In the genomic region with DNA sequence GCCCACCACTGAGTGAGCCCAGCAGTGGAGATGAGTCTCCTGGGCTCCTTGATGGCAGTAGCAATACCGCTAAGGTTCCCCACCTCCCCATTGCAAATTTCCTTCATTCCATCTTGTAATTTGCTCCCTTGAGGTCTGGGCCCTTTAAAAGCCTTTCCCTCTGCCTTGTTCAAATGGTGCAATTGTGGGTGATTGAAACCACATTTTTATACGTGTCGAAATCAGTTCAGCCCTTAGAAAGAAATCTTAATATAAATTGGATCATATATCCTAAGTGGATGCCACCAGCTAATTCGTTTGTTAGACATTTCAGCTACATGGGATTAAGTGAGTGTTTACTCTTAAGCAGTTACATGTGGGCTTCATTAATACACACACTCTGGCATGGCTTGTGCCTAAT, we compare ENCODE assay signal across 27 cellular contexts.
"Had no signal": no experiment of that assay in that cellular context is flagged by ENCODE, and none has a peak within 500 bp of the region (broad histone marks: within the 10 kb centered on the region; RNA-seq: fewer than 3 reads in every experiment).

No MANE protein-coding gene starts in this region.

- H3K27me3 ChIP-seq: body of pancreas, SJSA1 had no signal

- H3K4me1 ChIP-seq: adrenal gland, body of pancreas, breast epithelium had no signal

- H3K9ac ChIP-seq: KMS-11, SK-N-SH had no signal

- H3K4me2 ChIP-seq: KMS-11, SK-N-SH had no signal

- H3K36me3 ChIP-seq: adrenal gland, breast epithelium, SJSA1 had no signal

- H3K9me3 ChIP-seq: adrenal gland, body of pancreas, breast epithelium, SJSA1, SK-N-SH had no signal

- H3K27ac ChIP-seq: adrenal gland, body of pancreas, breast epithelium, KMS-11, SJSA1 had no signal

- H3K4me3 ChIP-seq: adrenal gland, body of pancreas, breast epithelium, SJSA1 had no signal

- DNase-seq: activated CD4-positive, alpha-beta T cell treated with anti-CD3 and anti-CD28 coated beads, Interleukin-2, amount 10 ng/mL, durations not matched to agents 24 days and 14 days; activated CD4-positive, alpha-beta T cell treated with anti-CD3 and anti-CD28 coated beads, Interleukin-2, amount 50 U/mL, for 4 hours; activated CD8-positive, alpha-beta T cell treated with anti-CD3 and anti-CD28 coated beads for 36 hours; activated effector memory CD4-positive, alpha-beta T cell treated with anti-CD3 and anti-CD28 coated beads, Interleukin-2, amount 50 U/mL, for 16 hours; activated naive CD4-positive, alpha-beta T cell treated with Interleukin-2 at 50 U/mL for 16 hours; activated naive CD8-positive, alpha-beta T cell treated with anti-CD3 and anti-CD28 coated beads, Interleukin-2, amount 10 ng/mL, durations not matched to agents 7 days and 5 days; activated T-cell treated with anti-CD3 and anti-CD28 coated beads, Interleukin-2, amount 50 U/mL, for 1 hour; activated T-cell treated with anti-CD3 and anti-CD28 coated beads, Interleukin-2, amount 50 U/mL, for 72 hours; adrenal gland; body of pancreas; MM.1S; MV-4-11; NCI-H1092; NCI-H146; NCI-H187; NCI-H2081; NCI-H2171 treated with DMSO at 0.1 percent for 48 hours; NCI-H2227 treated with DMSO at 0.1 percent for 48 hours; NCI-H446; NCI-H510A treated with DMSO at 0.1 percent for 48 hours; NCI-H526 treated with DMSO at 0.1 percent for 48 hours; NCI-H774; SHP77 treated with DMSO at 0.1 percent for 48 hours; SK-N-SH had no signal
